In genomic region chr12:48032597-48032996, GRCh38 we compare ENCODE assay signal across 24 cellular contexts. TPM values are rescaled to one million over a fixed set of nuclear protein-coding genes. Genes with fewer than 3 reads are reported as not detected.
DNase-seq lines count a peak whose midpoint lies in the region; ATAC-seq and TF ChIP-seq lines count a peak whose summit lies in the region.
"Had no signal": no experiment of that assay in that cellular context is flagged by ENCODE, and none has a peak within 500 bp of the region (broad histone marks: within the 10 kb centered on the region; RNA-seq: fewer than 3 reads in every experiment).

No MANE protein-coding gene starts in this region.

- no peaks in the 10 kb centered on the region for H3K9me3 Mint-ChIP-seq in neural crest cell
- H3K9me3 Mint-ChIP-seq in activated naive CD8-positive, alpha-beta T cell treated with anti-CD3 and anti-CD28 coated beads for 36 hours: no peaks in the 10 kb centered on the region
- H3K9me3 Mint-ChIP-seq: CD8-positive, alpha-beta T cell had no signal

- H3K4me1 Mint-ChIP-seq in neural crest cell: peaks cover 93% of the 10 kb centered on the region
- H3K4me1 Mint-ChIP-seq in activated naive CD8-positive, alpha-beta T cell treated with anti-CD3 and anti-CD28 coated beads for 36 hours: no peaks in the 10 kb centered on the region

- TF ChIP-seq CTCF in neural crest cell (conservative IDR thresholded peaks at IDR 0.05): no peak

- DNase-seq in NCI-H226 (peak; percentile 20), fibroblast of peridontal ligament (ENCODE audit: extremely low read depth) (peak; percentile 10), neural crest cell (ENCODE audit: low read depth, low spot score) (no peak), NCI-H1417 treated with DMSO at 0.1 percent for 48 hours (lab: John Stamatoyannopoulos, UW) (no peak), NCI-H510A (lab: John Stamatoyannopoulos, UW) (no peak)
- no peak for DNase-seq in activated naive CD8-positive, alpha-beta T cell treated with anti-CD3 and anti-CD28 coated beads for 36 hours
- DNase-seq: Caco-2; CD8-positive, alpha-beta T cell; GOT3; Kasumi-1; NCI-H1092 treated with DMSO at 0.1 percent for 48 hours; NCI-H1436 treated with DMSO at 0.1 percent for 48 hours; NCI-H1930; NCI-H2107; NCI-H446; NCI-H526 treated with DMSO at 0.1 percent for 48 hours; SHP77 had no signal

- no peak for ATAC-seq in GM21529 (IDR thresholded peaks at IDR 0.05; ENCODE audit: unreplicated experiment)
- ATAC-seq: CD8-positive, alpha-beta T cell; HCT116; HepG2; K562; Panc1 had no signal

- H3K27me3 Mint-ChIP-seq in neural crest cell (ENCODE audit: low read depth): no peaks in the 10 kb centered on the region
- H3K27me3 Mint-ChIP-seq in activated naive CD8-positive, alpha-beta T cell treated with anti-CD3 and anti-CD28 coated beads for 36 hours: no peaks in the 10 kb centered on the region
- H3K27me3 Mint-ChIP-seq: B cell had no signal

- H3K4me3 Mint-ChIP-seq in neural crest cell: peak overlapping the region; percentile 19
- H3K4me3 Mint-ChIP-seq in activated naive CD8-positive, alpha-beta T cell treated with anti-CD3 and anti-CD28 coated beads for 36 hours: no peak overlapping the region
- H3K4me3 Mint-ChIP-seq: B cell; CD8-positive, alpha-beta T cell had no signal

- peak overlapping the region; percentile 50 for H3K27ac Mint-ChIP-seq in neural crest cell (ENCODE audit: unreplicated experiment)
- H3K27ac Mint-ChIP-seq in activated naive CD8-positive, alpha-beta T cell treated with anti-CD3 and anti-CD28 coated beads for 36 hours: no peak overlapping the region
- H3K27ac Mint-ChIP-seq: B cell; CD8-positive, alpha-beta T cell had no signal

- no peaks in the 10 kb centered on the region for H3K36me3 Mint-ChIP-seq in neural crest cell (ENCODE audit: low read depth)
- no peaks in the 10 kb centered on the region for H3K36me3 Mint-ChIP-seq in activated naive CD8-positive, alpha-beta T cell treated with anti-CD3 and anti-CD28 coated beads for 36 hours
- H3K36me3 Mint-ChIP-seq: CD8-positive, alpha-beta T cell had no signal

RNA-seq across cellular contexts. Expression of gene COL2A1, which starts 28.3 kb away (rescaled TPM):
- total RNA-seq in neural crest cell: 384 and 386 TPM in 2 replicates
- under 1 TPM in 1 of 2 experiments, not detected in 1; 0.04 TPM for total RNA-seq in activated naive CD8-positive, alpha-beta T cell treated with anti-CD3 and anti-CD28 coated beads for 36 hours
- total RNA-seq: B cell; CD8-positive, alpha-beta T cell; K562; M059J had no signal

Comparison
In these comparisons a context has a peak if more than half of its experiments do, and no peak if none do; other contexts are left out.
1. DNase-seq: peak in NCI-H226 (single experiment) and fibroblast of peridontal ligament (single experiment); none in neural crest cell (single experiment), activated naive CD8-positive, alpha-beta T cell treated with anti-CD3 and anti-CD28 coated beads for 36 hours (single experiment), NCI-H1417 treated with DMSO at 0.1 percent for 48 hours (single experiment) and NCI-H510A (single experiment).
2. RNA of gene COL2A1, which starts 28.3 kb away (total RNA-seq): 384 to 386 TPM in neural crest cell; 0.04 TPM in activated naive CD8-positive, alpha-beta T cell treated with anti-CD3 and anti-CD28 coated beads for 36 hours; every median in the first group is over 100 times any median in the second.